In genomic region chr2:10412380-10412779, GRCh38 we compare ENCODE assay signal across 9 cellular contexts. TPM values are rescaled to one million over a fixed set of nuclear protein-coding genes. Genes with fewer than 3 reads are reported as not detected.
A peak's percentile ranks its signal among the peaks of the same experiment; 100 is the strongest.
DNase-seq lines count a peak whose midpoint lies in the region; ATAC-seq and TF ChIP-seq lines count a peak whose summit lies in the region.
"Had no signal": no experiment of that assay in that cellular context is flagged by ENCODE, and none has a peak within 500 bp of the region (broad histone marks: within the 10 kb centered on the region; RNA-seq: fewer than 3 reads in every experiment).

No MANE protein-coding gene starts in this region.

- H2AFZ ChIP-seq in SK-N-SH (ENCODE audit: low read depth) = no peak overlapping the region

- no peaks in the 10 kb centered on the region for H4K20me1 ChIP-seq in SK-N-SH (ENCODE audit: insufficient read depth)

- intact Hi-C loops in left ventricle myocardium superior (cut with micrococcal nuclease) = no loop called here

- TF ChIP-seq EP300 in SK-N-SH (IDR thresholded peaks at IDR 0.05; ENCODE audit: borderline replicate concordance in 1 of 2, low read depth in 1 of 2, low read length in 1 of 2) = no peak

- H3K4me3 ChIP-seq in SK-N-SH (ENCODE audit: low read depth in 2 of 2, low read length in 1 of 2) = no peak overlapping the region
- H3K4me3 ChIP-seq: skin epidermis had no signal

- H3K36me3 ChIP-seq in SK-N-SH (replicated peaks in 1 of 2; ENCODE audit: control insufficient read depth in 1 of 2, insufficient read depth in 2 of 2, low read length in 1 of 2) = peaks cover 0 to 5% of the 10 kb centered on the region in 2 experiments

- H3K27ac Mint-ChIP-seq in HFFc6 = no peak overlapping the region

- no peaks in the 10 kb centered on the region for H3K9me2 ChIP-seq in SK-N-SH

- TF ChIP-seq CTCF in HFFc6 (IDR thresholded peaks at IDR 0.05) (no peak), SK-N-SH (IDR thresholded peaks at IDR 0.05) (no peak)

- no peaks in the 10 kb centered on the region for H3F3A ChIP-seq in SK-N-SH (replicated peaks; ENCODE audit: insufficient read depth)

- 100% methylated on average over 3 of the region's 3 CpGs for WGBS in SK-N-SH (ENCODE audit: low lambda C conversion rate)

- H3K9ac ChIP-seq in SK-N-SH = no peak overlapping the region

- H3K79me2 ChIP-seq in SK-N-SH (ENCODE audit: insufficient read depth) = no peaks in the 10 kb centered on the region

- no peaks in the 10 kb centered on the region for H3K9me3 ChIP-seq in SK-N-SH

- H3K4me3 Mint-ChIP-seq in HFFc6 = no peak overlapping the region

- POLR2A ChIA-PET in SK-N-SH (lab: Yijun Ruan, JAX) = no interaction called here

- H3K36me3 Mint-ChIP-seq in HFFc6 (ENCODE audit: low read depth) = peaks cover 9% of the 10 kb centered on the region; the same call in 1 of the 2 replicates

- TF ChIP-seq RAD21 in SK-N-SH (IDR thresholded peaks at IDR 0.05; ENCODE audit: low read length) = no peak

- CTCF ChIA-PET in SK-N-SH (lab: Yijun Ruan, JAX) = interaction anchor here (2.0 to 12.8 kb wide), 2 partner anchors 23 to 278 kb away, joined by 10 to 403 read pairs; partner anchors contain the start of gene RRM2

- H3K4me2 ChIP-seq in SK-N-SH = no peak overlapping the region

- H3K4me1 Mint-ChIP-seq in HFFc6 (ENCODE audit: low read depth) = peaks cover 33% of the 10 kb centered on the region

- H3K9me3 Mint-ChIP-seq in HFFc6 = no peaks in the 10 kb centered on the region

- H3K4me1 ChIP-seq in SK-N-SH (ENCODE audit: control insufficient read depth in 1 of 2, insufficient read depth in 2 of 2, low read depth in 1 of 2, low read length in 1 of 2) = peaks cover 16 to 42% of the 10 kb centered on the region in 2 experiments; a peak in 3 of 4 replicates

- no peaks in the 10 kb centered on the region for H3K27me3 ChIP-seq in SK-N-SH (ENCODE audit: insufficient read depth)

- no peak overlapping the region for H3K27ac ChIP-seq in SK-N-SH (ENCODE audit: low read depth in 2 of 2, low read length in 1 of 2)
- H3K27ac ChIP-seq: skin epidermis had no signal

- DNase-seq in NCI-H1105 treated with DMSO at 0.1 percent for 48 hours (lab: John Stamatoyannopoulos, UW) = peak; percentile 12
- DNase-seq in NCI-H1105 (lab: John Stamatoyannopoulos, UW) = no peak
- DNase-seq in HFFc6 = peak; percentile 32
- peak; percentile 71 for DNase-seq in SK-N-SH
- peak; percentile 71 for DNase-seq in iPS-NIHi11 (ENCODE audit: low spot score)
- DNase-seq in NCI-H2029 treated with DMSO at 0.1 percent for 48 hours (lab: John Stamatoyannopoulos, UW) = no peak
- DNase-seq in left ventricle myocardium superior = no peak
- DNase-seq in HK-2 (ENCODE audit: unreplicated experiment) = no peak

- ATAC-seq in left ventricle myocardium superior = no peak

- H3K27me3 Mint-ChIP-seq in HFFc6 (ENCODE audit: insufficient read depth) = peaks cover under 1% of the 10 kb centered on the region; the same call in 1 of the 2 replicates

TF ChIP-seq in SK-N-SH, 30 proteins besides CTCF, POLR2A, EP300 and RAD21:
- no peak for TF ChIP-seq SMC3 (IDR thresholded peaks at IDR 0.05; ENCODE audit: low read depth, low read length)
- no peak for TF ChIP-seq FOXM1 (IDR thresholded peaks at IDR 0.05; ENCODE audit: low read depth)
- TF ChIP-seq, protein P1, sequence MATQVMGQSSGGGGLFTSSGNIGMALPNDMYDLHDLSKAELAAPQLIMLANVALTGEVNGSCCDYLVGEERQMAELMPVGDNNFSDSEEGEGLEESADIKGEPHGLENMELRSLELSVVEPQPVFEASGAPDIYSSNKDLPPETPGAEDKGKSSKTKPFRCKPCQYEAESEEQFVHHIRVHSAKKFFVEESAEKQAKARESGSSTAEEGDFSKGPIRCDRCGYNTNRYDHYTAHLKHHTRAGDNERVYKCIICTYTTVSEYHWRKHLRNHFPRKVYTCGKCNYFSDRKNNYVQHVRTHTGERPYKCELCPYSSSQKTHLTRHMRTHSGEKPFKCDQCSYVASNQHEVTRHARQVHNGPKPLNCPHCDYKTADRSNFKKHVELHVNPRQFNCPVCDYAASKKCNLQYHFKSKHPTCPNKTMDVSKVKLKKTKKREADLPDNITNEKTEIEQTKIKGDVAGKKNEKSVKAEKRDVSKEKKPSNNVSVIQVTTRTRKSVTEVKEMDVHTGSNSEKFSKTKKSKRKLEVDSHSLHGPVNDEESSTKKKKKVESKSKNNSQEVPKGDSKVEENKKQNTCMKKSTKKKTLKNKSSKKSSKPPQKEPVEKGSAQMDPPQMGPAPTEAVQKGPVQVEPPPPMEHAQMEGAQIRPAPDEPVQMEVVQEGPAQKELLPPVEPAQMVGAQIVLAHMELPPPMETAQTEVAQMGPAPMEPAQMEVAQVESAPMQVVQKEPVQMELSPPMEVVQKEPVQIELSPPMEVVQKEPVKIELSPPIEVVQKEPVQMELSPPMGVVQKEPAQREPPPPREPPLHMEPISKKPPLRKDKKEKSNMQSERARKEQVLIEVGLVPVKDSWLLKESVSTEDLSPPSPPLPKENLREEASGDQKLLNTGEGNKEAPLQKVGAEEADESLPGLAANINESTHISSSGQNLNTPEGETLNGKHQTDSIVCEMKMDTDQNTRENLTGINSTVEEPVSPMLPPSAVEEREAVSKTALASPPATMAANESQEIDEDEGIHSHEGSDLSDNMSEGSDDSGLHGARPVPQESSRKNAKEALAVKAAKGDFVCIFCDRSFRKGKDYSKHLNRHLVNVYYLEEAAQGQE (IDR thresholded peaks at IDR 0.05; ENCODE audit: low read depth, low read length) = no peak
- TF ChIP-seq POLR2AphosphoS5 (IDR thresholded peaks at IDR 0.05; ENCODE audit: low read depth, low read length) = no peak
- no peak for TF ChIP-seq GABPA (IDR thresholded peaks at IDR 0.05; ENCODE audit: low read depth)
- no peak for TF ChIP-seq CHD2 (IDR thresholded peaks at IDR 0.05; ENCODE audit: low read length, partially characterized antibody)
- TF ChIP-seq, protein P2, sequence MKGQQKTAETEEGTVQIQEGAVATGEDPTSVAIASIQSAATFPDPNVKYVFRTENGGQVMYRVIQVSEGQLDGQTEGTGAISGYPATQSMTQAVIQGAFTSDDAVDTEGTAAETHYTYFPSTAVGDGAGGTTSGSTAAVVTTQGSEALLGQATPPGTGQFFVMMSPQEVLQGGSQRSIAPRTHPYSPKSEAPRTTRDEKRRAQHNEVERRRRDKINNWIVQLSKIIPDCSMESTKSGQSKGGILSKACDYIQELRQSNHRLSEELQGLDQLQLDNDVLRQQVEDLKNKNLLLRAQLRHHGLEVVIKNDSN (IDR thresholded peaks at IDR 0.05; ENCODE audit: borderline replicate concordance, low read depth) = peak; percentile 91
- TF ChIP-seq GATA2 (CRISPR knock-in tag; IDR thresholded peaks at IDR 0.05) = no peak
- no peak for TF ChIP-seq EZH2phosphoT487 (IDR thresholded peaks at IDR 0.05; ENCODE audit: borderline replicate concordance, low read depth)
- TF ChIP-seq JUND (IDR thresholded peaks at IDR 0.05) = no peak
- TF ChIP-seq RCOR1 (IDR thresholded peaks at IDR 0.05; ENCODE audit: low read length) = no peak
- no peak for TF ChIP-seq TCF12 (IDR thresholded peaks at IDR 0.05)
- TF ChIP-seq MEF2A (IDR thresholded peaks at IDR 0.05; ENCODE audit: borderline replicate concordance, low read depth) = no peak
- peak; percentile 25; the same call in 1 of the 2 replicates for TF ChIP-seq USF2 (IDR thresholded peaks at IDR 0.05; ENCODE audit: borderline replicate concordance, low read depth, low read length)
- TF ChIP-seq, protein P3, sequence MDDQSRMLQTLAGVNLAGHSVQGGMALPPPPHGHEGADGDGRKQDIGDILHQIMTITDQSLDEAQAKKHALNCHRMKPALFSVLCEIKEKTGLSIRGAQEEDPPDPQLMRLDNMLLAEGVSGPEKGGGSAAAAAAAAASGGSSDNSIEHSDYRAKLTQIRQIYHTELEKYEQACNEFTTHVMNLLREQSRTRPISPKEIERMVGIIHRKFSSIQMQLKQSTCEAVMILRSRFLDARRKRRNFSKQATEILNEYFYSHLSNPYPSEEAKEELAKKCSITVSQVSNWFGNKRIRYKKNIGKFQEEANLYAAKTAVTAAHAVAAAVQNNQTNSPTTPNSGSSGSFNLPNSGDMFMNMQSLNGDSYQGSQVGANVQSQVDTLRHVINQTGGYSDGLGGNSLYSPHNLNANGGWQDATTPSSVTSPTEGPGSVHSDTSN (IDR thresholded peaks at IDR 0.05) = no peak

RNA-seq across cellular contexts. Expression of gene ODC1, which starts 35.7 kb away (rescaled TPM):
- 100 to 1,000 TPM; 116 to 155 (median 143) TPM for total RNA-seq in HFFc6 (2021; fragmentation: NEBNext Ultra II Directional; extraction: Animal tissue kit (Norgen Biotek cat#: 25700))
- polyA plus RNA-seq in SK-N-SH (2012; rRNA removed) = 253 and 273 TPM in 2 replicates
- polyA plus RNA-seq in SK-N-SH (2012; cell fraction: cytosol; rRNA removed) = 286 and 365 TPM in 2 replicates
- 192 and 200 TPM in 2 replicates for polyA plus RNA-seq in SK-N-SH (2012; cell fraction: nucleus; rRNA removed)
- total RNA-seq in left ventricle myocardium superior = 26.4 TPM

Comparison
In these comparisons a context has a peak if more than half of its experiments do, and no peak if none do; other contexts are left out.
1. DNase-seq: peak in NCI-H1105 treated with DMSO at 0.1 percent for 48 hours (single experiment), HFFc6 (single experiment), SK-N-SH (single experiment) and iPS-NIHi11 (single experiment); none in NCI-H1105 (single experiment), NCI-H2029 treated with DMSO at 0.1 percent for 48 hours (single experiment), left ventricle myocardium superior (single experiment) and HK-2 (single experiment).